ENCODE assay signal across 8 cellular contexts in the genomic region with DNA sequence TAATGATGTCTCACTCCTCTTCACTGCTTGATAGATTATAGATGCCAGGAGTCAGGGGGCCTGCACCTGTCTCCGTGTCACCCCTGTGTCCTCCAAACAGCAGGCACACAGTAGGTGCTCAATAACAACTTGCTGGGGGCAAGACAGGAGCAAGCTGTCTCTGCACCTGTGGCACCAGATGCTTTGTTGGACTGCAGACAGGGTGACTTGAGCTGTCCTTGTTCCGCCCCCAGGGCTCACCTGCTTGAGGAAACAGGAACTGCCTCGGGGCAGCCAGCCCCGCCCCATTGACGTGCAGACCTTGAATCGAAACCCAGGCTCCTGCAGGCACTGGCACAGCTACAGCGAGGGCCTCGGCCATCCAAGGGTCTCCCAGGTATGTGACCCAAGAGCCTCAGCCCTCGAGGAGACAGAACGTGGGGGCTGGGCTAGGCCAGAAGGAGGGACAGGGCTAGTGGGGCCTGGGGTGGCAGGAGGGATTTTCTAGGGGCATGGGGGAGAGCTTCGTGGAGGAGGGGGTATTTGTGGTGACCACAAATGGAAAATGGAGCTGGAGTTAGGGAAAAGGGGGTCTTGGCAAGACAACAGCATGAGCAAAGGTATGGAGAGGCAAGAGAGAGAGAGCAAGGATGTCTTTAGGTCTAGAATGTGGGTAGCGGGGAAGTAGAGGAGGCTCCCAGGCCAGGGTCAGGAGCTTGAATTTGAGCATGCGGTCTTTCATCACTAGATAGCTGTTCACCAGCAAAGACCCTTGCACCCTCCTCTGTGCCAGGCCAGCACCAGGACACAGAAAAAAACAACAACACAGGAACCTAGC. TPM values are rescaled to one million over a fixed set of nuclear protein-coding genes. Genes with fewer than 3 reads are reported as not detected.
DNase-seq lines count a peak whose midpoint lies in the region; ATAC-seq and TF ChIP-seq lines count a peak whose summit lies in the region.

A gene with protein sequence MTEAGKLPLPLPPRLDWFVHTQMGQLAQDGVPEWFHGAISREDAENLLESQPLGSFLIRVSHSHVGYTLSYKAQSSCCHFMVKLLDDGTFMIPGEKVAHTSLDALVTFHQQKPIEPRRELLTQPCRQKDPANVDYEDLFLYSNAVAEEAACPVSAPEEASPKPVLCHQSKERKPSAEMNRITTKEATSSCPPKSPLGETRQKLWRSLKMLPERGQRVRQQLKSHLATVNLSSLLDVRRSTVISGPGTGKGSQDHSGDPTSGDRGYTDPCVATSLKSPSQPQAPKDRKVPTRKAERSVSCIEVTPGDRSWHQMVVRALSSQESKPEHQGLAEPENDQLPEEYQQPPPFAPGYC (plus strand): TSS at position 287 of the 817 bp plus-strand sequence. CDS start 5,066 bp downstream, outside the sequence.

- DNase-seq in SHP77 treated with DMSO at 0.1 percent for 48 hours (lab: John Stamatoyannopoulos, UW) (peak; percentile 10), mesendoderm (peak; percentile 56), thoracic aorta (ENCODE audit: low spot score) (no peak), AG08396 (ENCODE audit: low spot score) (no peak), A172 (ENCODE audit: low spot score) (no peak)
- DNase-seq in activated naive CD4-positive, alpha-beta T cell (lab: John Stamatoyannopoulos, UW), result peak; percentile 24 to 86 (median 52)

- no peaks in the 10 kb centered on the region for H3K9me3 ChIP-seq in thoracic aorta

- no CpG with 5 or more reads among the region's 13 CpGs for WGBS in mesendoderm (ENCODE audit: extremely low coverage, insufficient coverage, low lambda C conversion rate)

- no peak within 1 kb of the TSS for H2BK15ac ChIP-seq in mesendoderm (replicated peaks; ENCODE audit: low read depth)

- H3K4ac ChIP-seq in mesendoderm (ENCODE audit: low read depth, low read length), result no peak within 1 kb of the TSS

- peak within 1 kb of the TSS; percentile 42 for H3K56ac ChIP-seq in mesendoderm (ENCODE audit: low read length)

- no peaks in the 10 kb centered on the region for H3K79me1 ChIP-seq in mesendoderm (ENCODE audit: low read length)

- H3K4me1 ChIP-seq in mesendoderm (ENCODE audit: control insufficient read depth, low read depth, low read length) (no peaks in the 10 kb centered on the region), thoracic aorta (ENCODE audit: control insufficient read depth in 1 of 2, low read depth in 2 of 2) (no peaks in the 10 kb centered on the region)

- H2AK5ac ChIP-seq in mesendoderm (ENCODE audit: low read length), result no peak within 1 kb of the TSS

- H3K27ac ChIP-seq in mesendoderm (ENCODE audit: low read depth, low read length) (no peak within 1 kb of the TSS), thoracic aorta (no peak within 1 kb of the TSS)

- no peak within 1 kb of the TSS for H4K8ac ChIP-seq in mesendoderm (ENCODE audit: low read depth, low read length)

- H4K5ac ChIP-seq in mesendoderm (ENCODE audit: low read length), result no peak within 1 kb of the TSS

- no peak within 1 kb of the TSS for H2BK5ac ChIP-seq in mesendoderm (ENCODE audit: low read length)

- H2BK120ac ChIP-seq in mesendoderm (ENCODE audit: low read depth, low read length), result no peak within 1 kb of the TSS

- no peak within 1 kb of the TSS for H3K4me2 ChIP-seq in mesendoderm (ENCODE audit: low read length)

- ATAC-seq in GM18909 (IDR thresholded peaks at IDR 0.05; ENCODE audit: poor library complexity, unreplicated experiment) (peak; percentile 51), HG03159 (IDR thresholded peaks at IDR 0.05; ENCODE audit: unreplicated experiment) (peak; percentile 65), thoracic aorta (ENCODE audit: insufficient number of reproducible peaks, low FRiP score, low read depth) (no peak)

- H3K36me3 ChIP-seq in mesendoderm (ENCODE audit: control insufficient read depth, insufficient read depth, low read length), result no peaks in the 10 kb centered on the region
- no peaks in the 10 kb centered on the region for H3K36me3 ChIP-seq in thoracic aorta

- no peak within 1 kb of the TSS for H3K18ac ChIP-seq in mesendoderm (ENCODE audit: low read length)

- H3K79me2 ChIP-seq in mesendoderm (ENCODE audit: control insufficient read depth, insufficient read depth, low read length), result no peaks in the 10 kb centered on the region

- no peaks in the 10 kb centered on the region for H3K27me3 ChIP-seq in mesendoderm (ENCODE audit: insufficient read depth, low read length, poor library complexity)
- H3K27me3 ChIP-seq in thoracic aorta (replicated peaks; ENCODE audit: insufficient read depth), result no peaks in the 10 kb centered on the region

- H3K4me3 ChIP-seq in mesendoderm (ENCODE audit: low read length), result no peak within 1 kb of the TSS
- peak within 1 kb of the TSS; percentile 49 for H3K4me3 ChIP-seq in thoracic aorta

- no peak for TF ChIP-seq CTCF in thoracic aorta (IDR thresholded peaks at IDR 0.05)

- no peak within 1 kb of the TSS for H3K9ac ChIP-seq in mesendoderm (ENCODE audit: low read length)

- H3K23ac ChIP-seq in mesendoderm (ENCODE audit: low read length), result no peak within 1 kb of the TSS

RNA-seq across cellular contexts. Expression of the gene that starts here (rescaled TPM):
- polyA plus RNA-seq in mesendoderm (2013, experiment 1 of 2), result 0.56 TPM
- polyA plus RNA-seq in mesendoderm (2013, experiment 2 of 2), result 0.49 TPM
- total RNA-seq in thoracic aorta, result 1 to 10 TPM in 1 of 2 donors, not detected in 1; 2.2 TPM
- not detected in 2 replicates for total RNA-seq in A172 (2014; rRNA removed; shearing (Covaris generic))

Comparison
In these comparisons a context has a peak if more than half of its experiments do, and no peak if none do; other contexts are left out.
1. DNase-seq: peak in SHP77 treated with DMSO at 0.1 percent for 48 hours (single experiment), activated naive CD4-positive, alpha-beta T cell (4 of 4) and mesendoderm (single experiment); none in thoracic aorta (single experiment), AG08396 (single experiment) and A172 (single experiment).